In genomic region chr5:97009212-97009898, GRCh38 we compare ENCODE assay signal across 9 cellular contexts.
DNase-seq lines count a peak whose midpoint lies in the region; ATAC-seq and TF ChIP-seq lines count a peak whose summit lies in the region.
"Had no signal": no experiment of that assay in that cellular context is flagged by ENCODE, and none has a peak within 500 bp of the region (broad histone marks: within the 10 kb centered on the region; RNA-seq: fewer than 3 reads in every experiment).

No MANE protein-coding gene starts in this region.

- peaks cover 66% of the 10 kb centered on the region for H3K36me3 ChIP-seq in DND-41 (ENCODE audit: insufficient read depth, low read length)
- H3K36me3 ChIP-seq in ascending aorta = peaks cover 19 to 23% of the 10 kb centered on the region in 2 donors

- intact Hi-C loops in ascending aorta (cut with DNase I) = no loop called here

- no peak overlapping the region for H3K9ac ChIP-seq in DND-41 (ENCODE audit: low read depth, low read length)

- H3K79me2 ChIP-seq in DND-41 (ENCODE audit: insufficient read depth, low read length) = no peaks in the 10 kb centered on the region

- DNase-seq in DND-41 (no peak), NCI-H2029 treated with DMSO at 0.1 percent for 48 hours (lab: John Stamatoyannopoulos, UW) (peak; percentile 20), fibroblast of the aortic adventitia (ENCODE audit: low read depth) (peak; percentile 11), NCI-H146 (lab: John Stamatoyannopoulos, UW) (no peak), NCI-H446 (lab: John Stamatoyannopoulos, UW) (no peak), ascending aorta (ENCODE audit: low spot score in 2 of 2) (no peak), omental fat pad (ENCODE audit: low spot score) (no peak)

- peaks cover 7% of the 10 kb centered on the region for H3K4me1 ChIP-seq in DND-41 (ENCODE audit: insufficient read depth, low read length)
- H3K4me1 ChIP-seq in ascending aorta = no peaks in the 10 kb centered on the region

- H2AFZ ChIP-seq in DND-41 (ENCODE audit: low read depth, low read length) = no peak overlapping the region

- H3K4me3 ChIP-seq in DND-41 (ENCODE audit: low read depth in 1 of 2, low read length in 2 of 2) = no peak overlapping the region
- no peak overlapping the region for H3K4me3 ChIP-seq in fibroblast of the aortic adventitia (ENCODE audit: low read depth, low read length)
- H3K4me3 ChIP-seq in ascending aorta = no peak overlapping the region

- H3K4me2 ChIP-seq in DND-41 (ENCODE audit: insufficient read depth, low read length) = no peak overlapping the region

- ATAC-seq in DND-41 (ENCODE audit: insufficient read depth, low read depth) (peak; percentile 45; the same call in 1 of the 3 replicates), GM21390 (IDR thresholded peaks at IDR 0.05; ENCODE audit: unreplicated experiment) (peak; percentile 71), omental fat pad (ENCODE audit: low FRiP score) (no peak)
- ATAC-seq: HCT116 had no signal

- no peak overlapping the region; the same call in 1 of the 2 replicates for H3K27ac ChIP-seq in DND-41 (ENCODE audit: low read length)
- no peak overlapping the region for H3K27ac ChIP-seq in ascending aorta

- TF ChIP-seq CTCF in DND-41 (IDR thresholded peaks at IDR 0.05; ENCODE audit: borderline replicate concordance, extremely low read depth, low read length, poor library complexity, severe bottlenecking) = no peak
- no peak for TF ChIP-seq CTCF in fibroblast of the aortic adventitia (IDR thresholded peaks at IDR 0.05; ENCODE audit: insufficient read depth, low read length)
- no peak for TF ChIP-seq CTCF in ascending aorta (IDR thresholded peaks at IDR 0.05)
- no peak for TF ChIP-seq CTCF in omental fat pad (IDR thresholded peaks at IDR 0.05)

- H3K27me3 ChIP-seq in DND-41 (ENCODE audit: insufficient read depth, low read length, poor library complexity) (no peaks in the 10 kb centered on the region), ascending aorta (no peaks in the 10 kb centered on the region)

- H3K9me3 ChIP-seq in DND-41 (ENCODE audit: insufficient read depth, low read length, severe bottlenecking) = no peaks in the 10 kb centered on the region
- no peaks in the 10 kb centered on the region for H3K9me3 ChIP-seq in ascending aorta

- H4K20me1 ChIP-seq in DND-41 (ENCODE audit: insufficient read depth, low read length) = no peaks in the 10 kb centered on the region

Comparison
In these comparisons a context has a peak if more than half of its experiments do, and no peak if none do; other contexts are left out.
1. DNase-seq: peak in NCI-H2029 treated with DMSO at 0.1 percent for 48 hours (single experiment) and fibroblast of the aortic adventitia (single experiment); none in DND-41 (single experiment), NCI-H146 (single experiment), NCI-H446 (0 of 2), ascending aorta (0 of 2) and omental fat pad (single experiment).